Comparison of ENCODE assay signal across 11 cellular contexts in genomic region chr12:118055865-118056773, GRCh38. TPM values are rescaled to one million over a fixed set of nuclear protein-coding genes. Genes with fewer than 3 reads are reported as not detected.
A peak's percentile ranks its signal among the peaks of the same experiment; 100 is the strongest.
DNase-seq lines count a peak whose midpoint lies in the region; ATAC-seq and TF ChIP-seq lines count a peak whose summit lies in the region.
"Had no signal": no experiment of that assay in that cellular context is flagged by ENCODE, and none has a peak within 500 bp of the region (broad histone marks: within the 10 kb centered on the region; RNA-seq: fewer than 3 reads in every experiment).

No MANE protein-coding gene starts in this region.

- peak overlapping the region; percentile 79 for H3K27ac Mint-ChIP-seq in activated CD4-positive, alpha-beta T cell treated with anti-CD3 and anti-CD28 coated beads, Interleukin-2, amount 10 ng/mL, durations not matched to agents 24 days and 14 days
- peak overlapping the region; percentile 18 for H3K27ac Mint-ChIP-seq in endodermal cell
- peak overlapping the region; percentile 63 for H3K27ac Mint-ChIP-seq in stimulated activated naive B cell treated with anti-CD40 and anti-IgM and Interleukin-4, amounts not matched to agents 10 μg/mL and 1 μg/mL and 100 μg/mL, for 72 hours

- H2BK120ac ChIP-seq in mesenchymal stem cell (ENCODE audit: low read depth, low read length), result no peak overlapping the region

- H3K27ac ChIP-seq in endodermal cell (ENCODE audit: low read depth, low read length) (no peak overlapping the region), mesenchymal stem cell (ENCODE audit: low read length, poor library complexity, severe bottlenecking) (no peak overlapping the region)

- H3K79me1 ChIP-seq in mesenchymal stem cell (replicated peaks; ENCODE audit: low read length, poor library complexity, severe bottlenecking), result peaks cover 7% of the 10 kb centered on the region

- H4K91ac ChIP-seq in mesenchymal stem cell (ENCODE audit: low read length), result no peak overlapping the region

- H3K4me2 ChIP-seq in mesenchymal stem cell (ENCODE audit: low read length, poor library complexity, severe bottlenecking), result no peak overlapping the region

- H2AFZ ChIP-seq in mesenchymal stem cell (ENCODE audit: low read depth, low read length), result no peak overlapping the region

- no peak overlapping the region for H3K14ac ChIP-seq in mesenchymal stem cell (ENCODE audit: low read length in 2 of 2)

- no peak for ATAC-seq in stimulated activated naive B cell treated with anti-CD40 and anti-IgM and Interleukin-4, amounts not matched to agents 10 μg/mL and 1 μg/mL and 100 μg/mL, for 72 hours (replicated peaks)
- ATAC-seq in HG02678 (IDR thresholded peaks at IDR 0.05; ENCODE audit: unreplicated experiment), result no peak

- H3K4me1 ChIP-seq in endodermal cell (ENCODE audit: control insufficient read depth, insufficient read depth, low read length) (no peaks in the 10 kb centered on the region), mesenchymal stem cell (ENCODE audit: control insufficient read depth, insufficient read depth, low read depth, low read length) (peaks cover 18% of the 10 kb centered on the region)

- no peak overlapping the region for H3K4me3 Mint-ChIP-seq in activated CD4-positive, alpha-beta T cell treated with anti-CD3 and anti-CD28 coated beads, Interleukin-2, amount 10 ng/mL, durations not matched to agents 24 days and 14 days
- H3K4me3 Mint-ChIP-seq in endodermal cell, result no peak overlapping the region
- H3K4me3 Mint-ChIP-seq in stimulated activated naive B cell treated with anti-CD40 and anti-IgM and Interleukin-4, amounts not matched to agents 10 μg/mL and 1 μg/mL and 100 μg/mL, for 72 hours, result no peak overlapping the region

- H3K27me3 ChIP-seq in endodermal cell (ENCODE audit: control insufficient read depth, insufficient read depth, low read length, poor library complexity, severe bottlenecking) (no peaks in the 10 kb centered on the region), mesenchymal stem cell (ENCODE audit: control insufficient read depth in 1 of 2, insufficient read depth in 1 of 2, low read length in 2 of 2) (no peaks in the 10 kb centered on the region)

- H3K4me3 ChIP-seq in endodermal cell (ENCODE audit: low read length) (no peak overlapping the region), mesenchymal stem cell (ENCODE audit: insufficient read depth in 1 of 2, low read depth in 1 of 2, low read length in 2 of 2) (no peak overlapping the region)

- no peak overlapping the region for H2BK5ac ChIP-seq in mesenchymal stem cell (ENCODE audit: low read depth, low read length, poor library complexity, severe bottlenecking)

- H3K36me3 ChIP-seq in endodermal cell (ENCODE audit: control insufficient read depth, insufficient read depth, low read length), result peaks cover 23% of the 10 kb centered on the region
- peaks cover 3 to 25% of the 10 kb centered on the region in 2 experiments for H3K36me3 ChIP-seq in mesenchymal stem cell (ENCODE audit: control insufficient read depth in 1 of 2, insufficient read depth in 2 of 2, low read depth in 1 of 2, low read length in 2 of 2)

- H3K9me3 Mint-ChIP-seq in activated CD4-positive, alpha-beta T cell treated with anti-CD3 and anti-CD28 coated beads, Interleukin-2, amount 10 ng/mL, durations not matched to agents 24 days and 14 days, result peaks cover 2% of the 10 kb centered on the region
- H3K9me3 Mint-ChIP-seq in endodermal cell, result no peaks in the 10 kb centered on the region
- peaks cover 0 to 2% of the 10 kb centered on the region in 2 donors for H3K9me3 Mint-ChIP-seq in stimulated activated naive B cell treated with anti-CD40 and anti-IgM and Interleukin-4, amounts not matched to agents 10 μg/mL and 1 μg/mL and 100 μg/mL, for 72 hours
- H3K9me3 Mint-ChIP-seq: brain had no signal

- peak overlapping the region in 1 of 2 experiments; percentile 8 for H3K18ac ChIP-seq in mesenchymal stem cell (ENCODE audit: low read depth in 1 of 2, low read length in 2 of 2)

- H3K9ac ChIP-seq in endodermal cell (ENCODE audit: extremely low read depth, low read length, poor library complexity, severe bottlenecking) (no peak overlapping the region), mesenchymal stem cell (ENCODE audit: low read length) (no peak overlapping the region)

- no peak overlapping the region for H3K23ac ChIP-seq in mesenchymal stem cell (ENCODE audit: low read length in 2 of 2)

- intact Hi-C loops in activated CD4-positive, alpha-beta T cell treated with anti-CD3 and anti-CD28 coated beads, Interleukin-2, amount 10 ng/mL, durations not matched to agents 24 days and 14 days (cut with micrococcal nuclease), result loop anchor here (2.0 kb wide), 1 partner anchor 181 kb away; no protein-coding TSS in a partner anchor

- no peak overlapping the region for H2AK5ac ChIP-seq in mesenchymal stem cell (ENCODE audit: low read length, severe bottlenecking)

- peak overlapping the region in 1 of 2 experiments; percentile 83 for H2BK12ac ChIP-seq in mesenchymal stem cell (ENCODE audit: low read length in 2 of 2)

- no peak for DNase-seq in activated CD4-positive, alpha-beta T cell treated with anti-CD3 and anti-CD28 coated beads, Interleukin-2, amount 10 ng/mL, durations not matched to agents 24 days and 14 days
- no peak for DNase-seq in activated CD4-positive, alpha-beta T cell treated with anti-CD3 and anti-CD28 coated beads, Interleukin-2, amount 50 U/mL, for 4 hours
- DNase-seq in NCI-H345 (lab: John Stamatoyannopoulos, UW), result peak; percentile 60
- no peak for DNase-seq in endodermal cell
- no peak for DNase-seq in stimulated activated naive B cell treated with anti-CD40 and anti-IgM and Interleukin-4, amounts not matched to agents 10 μg/mL and 1 μg/mL and 100 μg/mL, for 72 hours
- no peak for DNase-seq in mesenchymal stem cell
- DNase-seq in medulla oblongata (ENCODE audit: extremely low spot score), result no peak
- DNase-seq: mammary epithelial cell, NCI-H187 treated with DMSO at 0.1 percent for 48 hours had no signal

- peaks cover 36% of the 10 kb centered on the region for H3K36me3 Mint-ChIP-seq in activated CD4-positive, alpha-beta T cell treated with anti-CD3 and anti-CD28 coated beads, Interleukin-2, amount 10 ng/mL, durations not matched to agents 24 days and 14 days (ENCODE audit: low read depth)
- peaks cover 35% of the 10 kb centered on the region for H3K36me3 Mint-ChIP-seq in endodermal cell (ENCODE audit: low read depth)
- H3K36me3 Mint-ChIP-seq in stimulated activated naive B cell treated with anti-CD40 and anti-IgM and Interleukin-4, amounts not matched to agents 10 μg/mL and 1 μg/mL and 100 μg/mL, for 72 hours, result peaks cover 34 to 42% of the 10 kb centered on the region in 2 donors

- 94 to 99% methylated on average over 9 to 13 of the region's 13 CpGs for WGBS in endodermal cell (ENCODE audit: insufficient coverage in 1 of 2, insufficient read length in 1 of 2), 2 experiments
- WGBS in mesenchymal stem cell, result 87% methylated on average over 13 of the region's 13 CpGs

- H3K4me1 Mint-ChIP-seq in activated CD4-positive, alpha-beta T cell treated with anti-CD3 and anti-CD28 coated beads, Interleukin-2, amount 10 ng/mL, durations not matched to agents 24 days and 14 days, result peaks cover 48% of the 10 kb centered on the region
- peaks cover 27% of the 10 kb centered on the region for H3K4me1 Mint-ChIP-seq in endodermal cell
- peaks cover 26 to 50% of the 10 kb centered on the region in 2 donors for H3K4me1 Mint-ChIP-seq in stimulated activated naive B cell treated with anti-CD40 and anti-IgM and Interleukin-4, amounts not matched to agents 10 μg/mL and 1 μg/mL and 100 μg/mL, for 72 hours

- no peak for TF ChIP-seq CTCF in endodermal cell (conservative IDR thresholded peaks at IDR 0.05)

- H4K8ac ChIP-seq in mesenchymal stem cell (ENCODE audit: low read length), result no peak overlapping the region

- no peaks in the 10 kb centered on the region for H3K9me3 ChIP-seq in endodermal cell (ENCODE audit: control insufficient read depth, low read length)
- no peaks in the 10 kb centered on the region for H3K9me3 ChIP-seq in mesenchymal stem cell (ENCODE audit: control insufficient read depth, low read length)

- H3K4ac ChIP-seq in mesenchymal stem cell (ENCODE audit: low read depth in 1 of 2, low read length in 2 of 2), result no peak overlapping the region

- no peaks in the 10 kb centered on the region for H3K27me3 Mint-ChIP-seq in activated CD4-positive, alpha-beta T cell treated with anti-CD3 and anti-CD28 coated beads, Interleukin-2, amount 10 ng/mL, durations not matched to agents 24 days and 14 days
- H3K27me3 Mint-ChIP-seq in endodermal cell (ENCODE audit: insufficient read depth), result no peaks in the 10 kb centered on the region
- no peaks in the 10 kb centered on the region for H3K27me3 Mint-ChIP-seq in stimulated activated naive B cell treated with anti-CD40 and anti-IgM and Interleukin-4, amounts not matched to agents 10 μg/mL and 1 μg/mL and 100 μg/mL, for 72 hours

- no peak overlapping the region for H2BK15ac ChIP-seq in mesenchymal stem cell (ENCODE audit: low read depth, poor library complexity, severe bottlenecking)

RNA-seq across cellular contexts. Expression of gene WSB2, which starts 4.9 kb away (rescaled TPM):
- 129 and 133 TPM in 2 replicates for total RNA-seq in activated CD4-positive, alpha-beta T cell treated with anti-CD3 and anti-CD28 coated beads, Interleukin-2, amount 10 ng/mL, durations not matched to agents 24 days and 14 days
- total RNA-seq in endodermal cell, result 10 to 100 TPM; 60.7 to 61.7 TPM
- 54.5 TPM for polyA plus RNA-seq in endodermal cell (2013, experiment 1 of 2)
- polyA plus RNA-seq in endodermal cell (2013, experiment 2 of 2), result 62.1 TPM
- polyA plus RNA-seq in mesenchymal stem cell (2013, experiment 1 of 2), result 81.2 TPM
- 81.9 TPM for polyA plus RNA-seq in mesenchymal stem cell (2013, experiment 2 of 2)

RNA-seq across cellular contexts. Expression of gene RFC5, which starts 39.6 kb away (rescaled TPM):
- total RNA-seq in activated CD4-positive, alpha-beta T cell treated with anti-CD3 and anti-CD28 coated beads, Interleukin-2, amount 10 ng/mL, durations not matched to agents 24 days and 14 days, result 82.9 and 84.4 TPM in 2 replicates
- 10 to 100 TPM; 32.2 to 46.2 TPM for total RNA-seq in endodermal cell
- polyA plus RNA-seq in endodermal cell (2013, experiment 1 of 2), result 56.0 TPM
- 48.0 TPM for polyA plus RNA-seq in endodermal cell (2013, experiment 2 of 2)
- polyA plus RNA-seq in mesenchymal stem cell (2013, experiment 1 of 2), result 7.6 TPM
- polyA plus RNA-seq in mesenchymal stem cell (2013, experiment 2 of 2), result 7.8 TPM

RNA-seq across cellular contexts. Expression of gene VSIG10, which starts 47.7 kb away (rescaled TPM):
- 12.8 and 14.4 TPM in 2 replicates for total RNA-seq in activated CD4-positive, alpha-beta T cell treated with anti-CD3 and anti-CD28 coated beads, Interleukin-2, amount 10 ng/mL, durations not matched to agents 24 days and 14 days
- total RNA-seq in endodermal cell, result 10 to 100 TPM; 35.4 to 43.8 TPM
- polyA plus RNA-seq in endodermal cell (2013, experiment 1 of 2), result 19.1 TPM
- polyA plus RNA-seq in endodermal cell (2013, experiment 2 of 2), result 18.8 TPM
- polyA plus RNA-seq in mesenchymal stem cell (2013, experiment 1 of 2), result 7.0 TPM
- polyA plus RNA-seq in mesenchymal stem cell (2013, experiment 2 of 2), result 6.9 TPM

Comparison
In these comparisons a context has a peak if more than half of its experiments do, and no peak if none do; other contexts are left out.
1. H3K27ac Mint-ChIP-seq: peak in every context shown above with its lines; median percentile 79 in activated CD4-positive, alpha-beta T cell treated with anti-CD3 and anti-CD28 coated beads, Interleukin-2, amount 10 ng/mL, durations not matched to agents 24 days and 14 days; 63 in stimulated activated naive B cell treated with anti-CD40 and anti-IgM and Interleukin-4, amounts not matched to agents 10 μg/mL and 1 μg/mL and 100 μg/mL, for 72 hours; 18 in endodermal cell.